In genomic region chr9:2015581-2016410, GRCh38 we compare ENCODE assay signal across 8 cellular contexts. TPM values are rescaled to one million over a fixed set of nuclear protein-coding genes. Genes with fewer than 3 reads are reported as not detected.
DNase-seq lines count a peak whose midpoint lies in the region; ATAC-seq and TF ChIP-seq lines count a peak whose summit lies in the region.

No MANE protein-coding gene starts in this region.

- H3K27me3 ChIP-seq in neuron (ENCODE audit: insufficient read depth, low read length) (peaks cover 62% of the 10 kb centered on the region), testis (no peaks in the 10 kb centered on the region)

- peaks cover 27% of the 10 kb centered on the region for H3K4me1 ChIP-seq in neuron (ENCODE audit: insufficient read depth, low read length)
- peaks cover 13% of the 10 kb centered on the region for H3K4me1 ChIP-seq in testis

- H3K36me3 Mint-ChIP-seq in activated naive CD4-positive, alpha-beta T cell treated with anti-CD3 and anti-CD28 coated beads for 36 hours (ENCODE audit: low read depth): peaks cover 2% of the 10 kb centered on the region

- H3K4me3 ChIP-seq in neuron (ENCODE audit: low read length) (peak overlapping the region; percentile 58), testis (peak overlapping the region; percentile 75 to 93)

- H3K36me3 ChIP-seq in neuron (ENCODE audit: insufficient read depth, low read length): no peaks in the 10 kb centered on the region
- no peaks in the 10 kb centered on the region for H3K36me3 ChIP-seq in testis (ENCODE audit: low read depth, missing control alignments)

- TF ChIP-seq CTCF in testis (IDR thresholded peaks at IDR 0.05): no peak

- H3K9me3 ChIP-seq in neuron (ENCODE audit: low read length) (no peaks in the 10 kb centered on the region), testis (no peaks in the 10 kb centered on the region)

- peak overlapping the region; percentile 92 for H3K4me3 Mint-ChIP-seq in activated naive CD4-positive, alpha-beta T cell treated with anti-CD3 and anti-CD28 coated beads for 36 hours

- TF ChIP-seq POLR2A in testis (IDR thresholded peaks at IDR 0.05): no peak

- H3K27ac ChIP-seq in testis: peak overlapping the region; percentile 91 to 98

- H3K27ac Mint-ChIP-seq in activated naive CD4-positive, alpha-beta T cell treated with anti-CD3 and anti-CD28 coated beads for 36 hours: peak overlapping the region; percentile 99

- peak; percentile 0 for ATAC-seq in HG02852 (IDR thresholded peaks at IDR 0.05; ENCODE audit: unreplicated experiment)

- peaks cover 49% of the 10 kb centered on the region for H3K4me1 Mint-ChIP-seq in activated naive CD4-positive, alpha-beta T cell treated with anti-CD3 and anti-CD28 coated beads for 36 hours (ENCODE audit: low read depth)

- intact Hi-C loops in activated naive CD4-positive, alpha-beta T cell treated with anti-CD3 and anti-CD28 coated beads for 36 hours (cut with micrococcal nuclease): loop anchor here (1.0 to 10.0 kb wide), 10 partner anchors 8 to 1729 kb away; partner anchors contain the start of genes PUM3, RFX3 and VLDLR
- intact Hi-C loops in testis (cut with DNase I; ENCODE audit: low total_unique reads): no loop called here

- peak; percentile 52 for DNase-seq in EH (ENCODE audit: low read depth)
- DNase-seq in RKO (ENCODE audit: low spot score): peak; percentile 57
- DNase-seq in activated naive CD4-positive, alpha-beta T cell treated with anti-CD3 and anti-CD28 coated beads for 36 hours: peak; percentile 62
- DNase-seq in germinal center (ENCODE audit: low spot score): peak; percentile 45
- DNase-seq in testis: peak; percentile 34
- no peak for DNase-seq in AG08395 (ENCODE audit: low spot score)

- WGBS in testis, 2 donors: 1 to 2% methylated on average over 34 to 59 of the region's 59 CpGs

- no peaks in the 10 kb centered on the region for H3K27me3 Mint-ChIP-seq in activated naive CD4-positive, alpha-beta T cell treated with anti-CD3 and anti-CD28 coated beads for 36 hours (ENCODE audit: low read depth)

- H2AFZ ChIP-seq in neuron (ENCODE audit: low read depth, low read length): peak overlapping the region; percentile 94

- H3K9me3 Mint-ChIP-seq in activated naive CD4-positive, alpha-beta T cell treated with anti-CD3 and anti-CD28 coated beads for 36 hours: no peaks in the 10 kb centered on the region

- CTCF ChIA-PET in activated naive CD4-positive, alpha-beta T cell treated with anti-CD3 and anti-CD28 coated beads for 36 hours (lab: Charles Lee): interaction anchor here (0.6 to 1.2 kb wide), 3 partner anchors 15 to 1276 kb away, joined by 3 to 4 read pairs (median 3); no protein-coding TSS in a partner anchor

RNA-seq across cellular contexts. Expression of gene SMARCA2, which starts 0.6 kb away (rescaled TPM):
- 10 to 100 TPM; 87.8 to 89.9 TPM for total RNA-seq in activated naive CD4-positive, alpha-beta T cell treated with anti-CD3 and anti-CD28 coated beads for 36 hours
- total RNA-seq in testis: 100 to 1,000 TPM; 241 to 251 TPM
- polyA plus RNA-seq in testis (ENCODE audit: insufficient read depth, low read depth, low replicate concordance): 176 TPM
